Comparison of ENCODE assay signal across 2 cellular contexts in the genomic region with DNA sequence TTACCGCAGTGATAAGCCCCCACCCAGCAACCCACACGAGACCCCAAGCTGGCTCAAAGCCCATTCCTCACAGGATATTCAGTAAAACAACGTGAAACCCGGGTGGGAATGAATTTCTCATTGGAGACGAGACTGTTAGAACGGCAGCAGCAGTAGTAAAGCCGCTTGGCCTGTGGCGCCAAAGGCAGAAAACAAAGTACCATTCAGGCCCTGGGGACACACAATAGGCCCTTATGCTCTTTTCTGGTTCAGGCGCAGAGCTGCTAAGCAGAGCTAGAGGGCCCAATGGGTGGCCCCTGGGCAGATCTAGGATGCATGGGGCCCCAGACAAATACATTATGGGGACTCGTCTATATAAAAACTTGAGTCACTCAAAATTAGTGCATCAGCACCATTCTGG.
TF ChIP-seq lines count a peak whose summit lies in the region.

No MANE protein-coding gene starts in this region.

TF ChIP-seq in HepG2, 621 proteins besides CTCF, POLR2A, EP300 and RAD21 (continues in another document):
- peak; percentile 69 for TF ChIP-seq ZFX (CRISPR knock-in tag; IDR thresholded peaks at IDR 0.05; ENCODE audit: low read depth)
- TF ChIP-seq, protein P1, sequence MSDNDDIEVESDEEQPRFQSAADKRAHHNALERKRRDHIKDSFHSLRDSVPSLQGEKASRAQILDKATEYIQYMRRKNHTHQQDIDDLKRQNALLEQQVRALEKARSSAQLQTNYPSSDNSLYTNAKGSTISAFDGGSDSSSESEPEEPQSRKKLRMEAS (IDR thresholded peaks at IDR 0.05) = no peak
- no peak for TF ChIP-seq NBN (conservative IDR thresholded peaks at IDR 0.05)
- TF ChIP-seq NCOR1 (IDR thresholded peaks at IDR 0.05; ENCODE audit: borderline replicate concordance, low read length) = 0 out of 2 replicates have a peak, but pooled peaks have one; percentile 36
- TF ChIP-seq SIX1 (CRISPR knock-in tag; IDR thresholded peaks at IDR 0.05; ENCODE audit: borderline replicate concordance) = no peak
- peak; percentile 31; the same call in 1 of the 2 replicates for TF ChIP-seq ZBTB7A (CRISPR knock-in tag; IDR thresholded peaks at IDR 0.05)
- no peak for TF ChIP-seq ZKSCAN5 (CRISPR knock-in tag; IDR thresholded peaks at IDR 0.05)
- TF ChIP-seq, protein P2, sequence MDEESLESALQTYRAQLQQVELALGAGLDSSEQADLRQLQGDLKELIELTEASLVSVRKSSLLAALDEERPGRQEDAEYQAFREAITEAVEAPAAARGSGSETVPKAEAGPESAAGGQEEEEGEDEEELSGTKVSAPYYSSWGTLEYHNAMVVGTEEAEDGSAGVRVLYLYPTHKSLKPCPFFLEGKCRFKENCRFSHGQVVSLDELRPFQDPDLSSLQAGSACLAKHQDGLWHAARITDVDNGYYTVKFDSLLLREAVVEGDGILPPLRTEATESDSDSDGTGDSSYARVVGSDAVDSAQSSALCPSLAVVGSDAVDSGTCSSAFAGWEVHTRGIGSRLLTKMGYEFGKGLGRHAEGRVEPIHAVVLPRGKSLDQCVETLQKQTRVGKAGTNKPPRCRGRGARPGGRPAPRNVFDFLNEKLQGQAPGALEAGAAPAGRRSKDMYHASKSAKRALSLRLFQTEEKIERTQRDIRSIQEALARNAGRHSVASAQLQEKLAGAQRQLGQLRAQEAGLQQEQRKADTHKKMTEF (CRISPR knock-in tag; IDR thresholded peaks at IDR 0.05) = 0 out of 2 replicates have a peak, but pooled peaks have one; percentile 17
- TF ChIP-seq, protein P3, sequence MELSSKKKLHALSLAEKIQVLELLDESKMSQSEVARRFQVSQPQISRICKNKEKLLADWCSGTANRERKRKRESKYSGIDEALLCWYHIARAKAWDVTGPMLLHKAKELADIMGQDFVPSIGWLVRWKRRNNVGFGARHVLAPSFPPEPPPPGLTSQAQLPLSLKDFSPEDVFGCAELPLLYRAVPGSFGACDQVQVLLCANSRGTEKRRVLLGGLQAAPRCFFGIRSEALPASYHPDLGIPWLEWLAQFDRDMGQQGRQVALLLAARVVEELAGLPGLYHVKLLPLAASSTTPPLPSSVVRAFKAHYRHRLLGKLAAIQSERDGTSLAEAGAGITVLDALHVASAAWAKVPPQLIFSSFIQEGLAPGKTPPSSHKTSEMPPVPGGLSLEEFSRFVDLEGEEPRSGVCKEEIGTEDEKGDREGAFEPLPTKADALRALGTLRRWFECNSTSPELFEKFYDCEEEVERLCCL (CRISPR knock-in tag; IDR thresholded peaks at IDR 0.05; ENCODE audit: borderline replicate concordance) = no peak
- TF ChIP-seq, protein P4, sequence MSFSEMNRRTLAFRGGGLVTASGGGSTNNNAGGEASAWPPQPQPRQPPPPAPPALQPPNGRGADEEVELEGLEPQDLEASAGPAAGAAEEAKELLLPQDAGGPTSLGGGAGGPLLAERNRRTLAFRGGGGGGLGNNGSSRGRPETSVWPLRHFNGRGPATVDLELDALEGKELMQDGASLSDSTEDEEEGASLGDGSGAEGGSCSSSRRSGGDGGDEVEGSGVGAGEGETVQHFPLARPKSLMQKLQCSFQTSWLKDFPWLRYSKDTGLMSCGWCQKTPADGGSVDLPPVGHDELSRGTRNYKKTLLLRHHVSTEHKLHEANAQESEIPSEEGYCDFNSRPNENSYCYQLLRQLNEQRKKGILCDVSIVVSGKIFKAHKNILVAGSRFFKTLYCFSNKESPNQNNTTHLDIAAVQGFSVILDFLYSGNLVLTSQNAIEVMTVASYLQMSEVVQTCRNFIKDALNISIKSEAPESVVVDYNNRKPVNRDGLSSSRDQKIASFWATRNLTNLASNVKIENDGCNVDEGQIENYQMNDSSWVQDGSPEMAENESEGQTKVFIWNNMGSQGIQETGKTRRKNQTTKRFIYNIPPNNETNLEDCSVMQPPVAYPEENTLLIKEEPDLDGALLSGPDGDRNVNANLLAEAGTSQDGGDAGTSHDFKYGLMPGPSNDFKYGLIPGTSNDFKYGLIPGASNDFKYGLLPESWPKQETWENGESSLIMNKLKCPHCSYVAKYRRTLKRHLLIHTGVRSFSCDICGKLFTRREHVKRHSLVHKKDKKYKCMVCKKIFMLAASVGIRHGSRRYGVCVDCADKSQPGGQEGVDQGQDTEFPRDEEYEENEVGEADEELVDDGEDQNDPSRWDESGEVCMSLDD (CRISPR knock-in tag; IDR thresholded peaks at IDR 0.05; ENCODE audit: borderline replicate concordance) = no peak
- no peak for TF ChIP-seq HDAC6 (IDR thresholded peaks at IDR 0.05; ENCODE audit: low read depth, low read length)
- TF ChIP-seq ATF5 (CRISPR knock-in tag; IDR thresholded peaks at IDR 0.05; ENCODE audit: low read depth) = no peak
- TF ChIP-seq ERF (CRISPR knock-in tag; IDR thresholded peaks at IDR 0.05) = peak; percentile 34; the same call in 1 of the 2 replicates
- no peak for TF ChIP-seq KAT2B (IDR thresholded peaks at IDR 0.05; ENCODE audit: borderline replicate concordance, low read depth, low read length)
- no peak for TF ChIP-seq FUBP1 (CRISPR knock-in tag; IDR thresholded peaks at IDR 0.05; ENCODE audit: borderline replicate concordance)
- TF ChIP-seq ZKSCAN1 (IDR thresholded peaks at IDR 0.05; ENCODE audit: low read length) = no peak
- peak; percentile 34 for TF ChIP-seq SAP130 (CRISPR knock-in tag; IDR thresholded peaks at IDR 0.05; ENCODE audit: low read depth)
- no peak for TF ChIP-seq ZNF749 (CRISPR knock-in tag; IDR thresholded peaks at IDR 0.05; ENCODE audit: borderline replicate concordance)
- TF ChIP-seq ATF1 (CRISPR knock-in tag; IDR thresholded peaks at IDR 0.05) = no peak
- no peak for TF ChIP-seq ZNF776 (CRISPR knock-in tag; IDR thresholded peaks at IDR 0.05)
- no peak for TF ChIP-seq ZNF775 (CRISPR knock-in tag; IDR thresholded peaks at IDR 0.05; ENCODE audit: borderline replicate concordance)
- TF ChIP-seq GATAD1 (CRISPR knock-in tag; IDR thresholded peaks at IDR 0.05) = no peak
- TF ChIP-seq CHCHD3 (CRISPR knock-in tag; IDR thresholded peaks at IDR 0.05) = no peak
- no peak for TF ChIP-seq ZNF674 (CRISPR knock-in tag; IDR thresholded peaks at IDR 0.05; ENCODE audit: low read depth)

TF ChIP-seq in endothelial cell of umbilical vein, 7 proteins besides CTCF, POLR2A, EP300 and RAD21:
- no peak for TF ChIP-seq JUN (IDR thresholded peaks at IDR 0.05; ENCODE audit: borderline replicate concordance, insufficient read depth, insufficient read length, low read depth)
- TF ChIP-seq MYC (IDR thresholded peaks at IDR 0.05; ENCODE audit: low read depth, low read length) = no peak
- no peak for TF ChIP-seq EZH2 (IDR thresholded peaks at IDR 0.05; ENCODE audit: borderline replicate concordance, low read depth, low read length, severe bottlenecking)
- TF ChIP-seq, protein P1 (IDR thresholded peaks at IDR 0.05; ENCODE audit: insufficient read depth, insufficient read length) = no peak
- TF ChIP-seq FOS (IDR thresholded peaks at IDR 0.05; ENCODE audit: borderline replicate concordance, insufficient read depth, low read length) = no peak
- TF ChIP-seq POLR2AphosphoS5 (IDR thresholded peaks at IDR 0.05; ENCODE audit: insufficient read depth, low read depth, low read length) = no peak
- no peak for TF ChIP-seq GATA2 (IDR thresholded peaks at IDR 0.05; ENCODE audit: insufficient read depth, insufficient read length, low read depth, low read length)
